8 cellular contexts compared by ENCODE assay signal in the genomic region with DNA sequence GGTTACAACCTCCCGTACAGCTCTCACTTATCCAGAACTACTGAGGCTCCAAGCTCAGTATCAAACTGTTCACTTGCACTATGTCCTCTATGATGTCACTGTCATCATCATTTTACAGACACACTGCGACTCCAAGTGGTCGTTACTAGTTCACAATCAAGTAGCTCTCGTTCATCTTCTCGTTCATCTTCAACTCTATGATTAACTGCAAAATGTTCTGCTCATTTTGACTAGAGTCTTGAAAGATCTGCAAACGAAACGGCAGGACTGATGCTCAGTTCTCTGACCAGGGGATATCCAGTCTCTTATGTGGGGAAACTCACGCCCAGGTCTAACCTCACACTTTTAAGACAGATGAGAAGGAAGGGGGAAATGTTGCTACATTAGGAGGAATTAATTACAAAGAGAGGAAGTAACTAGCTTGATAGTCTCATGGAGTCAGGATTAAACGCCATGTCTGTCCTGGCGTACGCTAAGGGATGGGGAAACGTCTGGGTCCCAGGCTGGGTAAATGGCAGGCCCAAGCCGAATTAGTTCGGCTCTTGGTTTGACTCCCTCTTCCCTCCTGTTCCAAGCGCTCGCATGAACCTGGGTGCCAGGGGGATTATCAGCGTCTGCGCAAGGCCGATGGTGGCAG. TPM values are rescaled to one million over a fixed set of nuclear protein-coding genes. Genes with fewer than 3 reads are reported as not detected.
DNase-seq lines count a peak whose midpoint lies in the region; ATAC-seq and TF ChIP-seq lines count a peak whose summit lies in the region.

No MANE protein-coding gene starts in this region.

- ATAC-seq in activated CD8-positive, alpha-beta T cell treated with anti-CD3 and anti-CD28 coated beads for 36 hours, result no peak
- no peak for ATAC-seq in heart left ventricle
- ATAC-seq in HG02642 (IDR thresholded peaks at IDR 0.05; ENCODE audit: poor library complexity, unreplicated experiment), result no peak
- ATAC-seq in HG03280 (IDR thresholded peaks at IDR 0.05; ENCODE audit: unreplicated experiment), result no peak

- TF ChIP-seq POLR2A in heart left ventricle (IDR thresholded peaks at IDR 0.05), result no peak

- POLR2A ChIA-PET in activated CD8-positive, alpha-beta T cell treated with anti-CD3 and anti-CD28 coated beads for 36 hours (lab: Charles Lee), result interaction anchor here (0.7 to 2.7 kb wide), 7 partner anchors 8 to 309 kb away, joined by 3 to 13 read pairs (median 4); a partner anchor contains a TSS

- WGBS in heart left ventricle, 4 donors, result 37 to 43% (median 42%) methylated on average over 19 of the region's 19 CpGs

- H3K4me3 ChIP-seq in MG63 (peak overlapping the region; percentile 75), heart left ventricle (peak overlapping the region; percentile 59 to 82 (median 69))

- H3K9me3 ChIP-seq in MG63, result no peaks in the 10 kb centered on the region
- no peaks in the 10 kb centered on the region for H3K9me3 ChIP-seq in heart left ventricle

- H3K4me1 Mint-ChIP-seq in activated CD8-positive, alpha-beta T cell treated with anti-CD3 and anti-CD28 coated beads for 36 hours (ENCODE audit: low read depth), result peaks cover 33% of the 10 kb centered on the region

- no peak for TF ChIP-seq CTCF in activated CD8-positive, alpha-beta T cell treated with anti-CD3 and anti-CD28 coated beads for 36 hours (IDR thresholded peaks at IDR 0.05)
- no peak for TF ChIP-seq CTCF in heart left ventricle (IDR thresholded peaks at IDR 0.05)

- CTCF ChIA-PET in activated CD8-positive, alpha-beta T cell treated with anti-CD3 and anti-CD28 coated beads for 36 hours (lab: Charles Lee), result interaction anchor here (0.8 to 2.6 kb wide), 9 partner anchors 8 to 144 kb away, joined by 3 to 9 read pairs (median 3); no protein-coding TSS in a partner anchor

- intact Hi-C loops in activated CD8-positive, alpha-beta T cell treated with anti-CD3 and anti-CD28 coated beads for 36 hours (cut with micrococcal nuclease), result loop anchor here (5.0 kb wide), 2 partner anchors 101 to 306 kb away; a partner anchor contains a TSS
- intact Hi-C loops in heart left ventricle (cut with DNase I), result loop anchor here in 7 of 10 donors (1.0 to 10.0 kb wide), 9 partner anchors 41 to 459 kb away; a partner anchor contains a TSS

- peaks cover 7% of the 10 kb centered on the region for H3K36me3 ChIP-seq in MG63
- H3K36me3 ChIP-seq in heart left ventricle, result peaks cover 0 to 27% (median 18%) of the 10 kb centered on the region in 9 donors

- H3K9me3 Mint-ChIP-seq in activated CD8-positive, alpha-beta T cell treated with anti-CD3 and anti-CD28 coated beads for 36 hours, result no peaks in the 10 kb centered on the region

- H3K4me1 ChIP-seq in heart left ventricle, result peaks cover 4 to 35% (median 17%) of the 10 kb centered on the region in 12 donors

- peak overlapping the region; percentile 93 for H3K4me3 Mint-ChIP-seq in activated CD8-positive, alpha-beta T cell treated with anti-CD3 and anti-CD28 coated beads for 36 hours

- H3K27me3 Mint-ChIP-seq in activated CD8-positive, alpha-beta T cell treated with anti-CD3 and anti-CD28 coated beads for 36 hours, result no peaks in the 10 kb centered on the region

- peak overlapping the region; percentile 79 to 97 (median 92) for H3K27ac ChIP-seq in heart left ventricle

- peak overlapping the region; percentile 99 for H3K27ac Mint-ChIP-seq in activated CD8-positive, alpha-beta T cell treated with anti-CD3 and anti-CD28 coated beads for 36 hours

- H3K27me3 ChIP-seq in MG63 (no peaks in the 10 kb centered on the region), heart left ventricle (no peaks in the 10 kb centered on the region)

- DNase-seq in COLO829 (ENCODE audit: low spot score) (peak; percentile 28), MG63 (no peak), heart left ventricle (no peak), renal cortical epithelial cell (ENCODE audit: low read depth) (peak; percentile 26), T-helper 9 cell (no peak)
- no peak for DNase-seq in activated CD8-positive, alpha-beta T cell treated with anti-CD3 and anti-CD28 coated beads for 36 hours

- H3K36me3 Mint-ChIP-seq in activated CD8-positive, alpha-beta T cell treated with anti-CD3 and anti-CD28 coated beads for 36 hours (ENCODE audit: low read depth), result peaks cover 18% of the 10 kb centered on the region

RNA-seq across cellular contexts. Expression of a gene that starts 0.8 kb away (rescaled TPM):
- 1.7 and 20.0 TPM in 2 replicates for total RNA-seq in MG63 (2014; rRNA removed; shearing (Covaris generic); ENCODE audit: low replicate concordance)
- total RNA-seq in activated CD8-positive, alpha-beta T cell treated with anti-CD3 and anti-CD28 coated beads for 36 hours, result 10 to 100 TPM; 34.8 to 37.5 TPM
- total RNA-seq in heart left ventricle, result 10 to 100 TPM; 18.6 to 26.2 (median 22.1) TPM
- polyA plus RNA-seq in heart left ventricle, result 10 to 100 TPM; 23.6 to 32.2 TPM
- 3.1 and 6.4 TPM in 2 replicates for total RNA-seq in renal cortical epithelial cell

RNA-seq across cellular contexts. Expression of a gene that starts 41.4 kb away (rescaled TPM):
- 20.5 and 69.1 TPM in 2 replicates for total RNA-seq in MG63 (2014; rRNA removed; shearing (Covaris generic); ENCODE audit: low replicate concordance)
- 10 to 100 TPM; 54.1 to 55.9 TPM for total RNA-seq in activated CD8-positive, alpha-beta T cell treated with anti-CD3 and anti-CD28 coated beads for 36 hours
- total RNA-seq in heart left ventricle (10 to 100 TPM in 5 of 9 donors, 1 to 10 TPM in 4; 6.0 to 15.5 (median 10.4) TPM), renal cortical epithelial cell (19.3 and 33.0 TPM in 2 replicates)
- polyA plus RNA-seq in heart left ventricle, result 1 to 10 TPM; 3.3 to 6.5 TPM

Comparison
In these comparisons a context has a peak if more than half of its experiments do, and no peak if none do; other contexts are left out.
1. DNase-seq: peak in COLO829 (single experiment) and renal cortical epithelial cell (single experiment); none in MG63 (single experiment), activated CD8-positive, alpha-beta T cell treated with anti-CD3 and anti-CD28 coated beads for 36 hours (single experiment), heart left ventricle (0 of 5) and T-helper 9 cell (single experiment).